Comparison of ENCODE assay signal across 10 cellular contexts in genomic region chr19:55173186-55173716, GRCh38. TPM values are rescaled to one million over a fixed set of nuclear protein-coding genes. Genes with fewer than 3 reads are reported as not detected.
DNase-seq lines count a peak whose midpoint lies in the region; ATAC-seq and TF ChIP-seq lines count a peak whose summit lies in the region.
"Had no signal": no experiment of that assay in that cellular context is flagged by ENCODE, and none has a peak within 500 bp of the region (broad histone marks: within the 10 kb centered on the region; RNA-seq: fewer than 3 reads in every experiment).

No MANE protein-coding gene starts in this region.

- H3K27me3 ChIP-seq in CD4-positive, CD25-positive, alpha-beta regulatory T cell (ENCODE audit: control insufficient read depth, insufficient read depth, low read length), result peaks cover 33% of the 10 kb centered on the region
- H3K27me3 ChIP-seq in RWPE2 (ENCODE audit: insufficient read depth, poor library complexity, severe bottlenecking), result no peaks in the 10 kb centered on the region
- H3K27me3 ChIP-seq in esophagus muscularis mucosa, result peaks cover 0 to 100% (median 86%) of the 10 kb centered on the region in 4 donors
- peaks cover 91% of the 10 kb centered on the region for H3K27me3 ChIP-seq in neural progenitor cell

- H3K9ac ChIP-seq in neural progenitor cell, result no peak overlapping the region

- H3K27ac ChIP-seq in CD4-positive, CD25-positive, alpha-beta regulatory T cell (ENCODE audit: insufficient read depth, low read length, poor library complexity, severe bottlenecking), result no peak overlapping the region
- H3K27ac ChIP-seq in RWPE2 (ENCODE audit: poor library complexity, severe bottlenecking) (peak overlapping the region; percentile 78), esophagus muscularis mucosa (replicated peaks in 1 of 4) (no peak overlapping the region), neural progenitor cell (no peak overlapping the region)

- TF ChIP-seq EP300 in esophagus muscularis mucosa (IDR thresholded peaks at IDR 0.05), result no peak

- intact Hi-C loops in esophagus muscularis mucosa (cut with DNase I), result no loop called here

- H3K4me2 ChIP-seq in neural progenitor cell, result peak overlapping the region; percentile 92

- peaks cover 0 to 12% (median 0%) of the 10 kb centered on the region in 7 donors for H3K9me3 Mint-ChIP-seq in CD4-positive, CD25-positive, alpha-beta regulatory T cell
- H3K9me3 Mint-ChIP-seq in neural progenitor cell, result peaks cover 11% of the 10 kb centered on the region

- no peaks in the 10 kb centered on the region for H4K20me1 ChIP-seq in neural progenitor cell (ENCODE audit: low read depth)

- H3K27ac Mint-ChIP-seq in CD4-positive, CD25-positive, alpha-beta regulatory T cell, result no peak overlapping the region
- no peak overlapping the region for H3K27ac Mint-ChIP-seq in neural progenitor cell

- no peak for ATAC-seq in CD4-positive, CD25-positive, alpha-beta regulatory T cell (ENCODE audit: low read depth in 2 of 2)
- ATAC-seq in RWPE2 (ENCODE audit: low read depth) (peak; percentile 1; the same call in 2 of the 3 replicates), left lobe of liver (no peak)

- 3% methylated on average over 16 of the region's 32 CpGs for WGBS in esophagus muscularis mucosa

- peaks cover 16% of the 10 kb centered on the region for H3K4me1 ChIP-seq in CD4-positive, CD25-positive, alpha-beta regulatory T cell (ENCODE audit: control insufficient read depth, insufficient read depth, low read length, poor library complexity, severe bottlenecking)
- H3K4me1 ChIP-seq in RWPE2 (ENCODE audit: insufficient read depth, poor library complexity, severe bottlenecking), result peaks cover 2% of the 10 kb centered on the region
- peaks cover 13 to 25% (median 16%) of the 10 kb centered on the region in 4 donors for H3K4me1 ChIP-seq in esophagus muscularis mucosa
- no peaks in the 10 kb centered on the region for H3K4me1 ChIP-seq in neural progenitor cell

- H3K27me3 Mint-ChIP-seq in CD4-positive, CD25-positive, alpha-beta regulatory T cell, result peaks cover 67% of the 10 kb centered on the region
- peaks cover 46% of the 10 kb centered on the region for H3K27me3 Mint-ChIP-seq in neural progenitor cell (ENCODE audit: insufficient read depth, low read depth)

- peaks cover 23% of the 10 kb centered on the region for H3F3A ChIP-seq in neural progenitor cell (ENCODE audit: low read depth)

- no peaks in the 10 kb centered on the region for H3K36me3 Mint-ChIP-seq in CD4-positive, CD25-positive, alpha-beta regulatory T cell
- peaks cover 2% of the 10 kb centered on the region for H3K36me3 Mint-ChIP-seq in neural progenitor cell

- DNase-seq in CD4-positive, CD25-positive, alpha-beta regulatory T cell, result no peak
- no peak for DNase-seq in RWPE2 (ENCODE audit: low spot score)
- no peak for DNase-seq in esophagus muscularis mucosa (ENCODE audit: extremely low spot score)
- no peak for DNase-seq in neural progenitor cell (ENCODE audit: low spot score)
- DNase-seq in left lobe of liver (ENCODE audit: low spot score), result no peak
- no peak for DNase-seq in NOMO-1 treated with dmso at 0.1 percent for 144 hours (lab: John Stamatoyannopoulos, UW; ENCODE audit: unreplicated experiment)
- DNase-seq in NCI-H82 treated with DMSO at 0.1 percent for 48 hours (lab: John Stamatoyannopoulos, UW; ENCODE audit: unreplicated experiment), result no peak
- DNase-seq in NCI-H1417 (lab: John Stamatoyannopoulos, UW), result no peak
- DNase-seq: amniotic stem cell had no signal

- H2AFZ ChIP-seq in neural progenitor cell (replicated peaks), result peak overlapping the region; percentile 81

- H3K4me3 Mint-ChIP-seq in CD4-positive, CD25-positive, alpha-beta regulatory T cell, result peak overlapping the region in 3 of 4 donors; percentile 68 to 81 (median 79)
- H3K4me3 Mint-ChIP-seq in neural progenitor cell, result peak overlapping the region; percentile 84

- TF ChIP-seq POLR2A in esophagus muscularis mucosa (IDR thresholded peaks at IDR 0.05; ENCODE audit: low read depth), result no peak

- H3K79me2 ChIP-seq in neural progenitor cell (ENCODE audit: low read depth), result no peaks in the 10 kb centered on the region

- TF ChIP-seq CTCF in RWPE2 (IDR thresholded peaks at IDR 0.05; ENCODE audit: poor library complexity, severe bottlenecking), result no peak
- TF ChIP-seq CTCF in esophagus muscularis mucosa (IDR thresholded peaks at IDR 0.05), result no peak
- TF ChIP-seq CTCF in neural progenitor cell (IDR thresholded peaks at IDR 0.05), result no peak

- no peak overlapping the region for H3K4me3 ChIP-seq in CD4-positive, CD25-positive, alpha-beta regulatory T cell (ENCODE audit: low read depth, low read length)
- H3K4me3 ChIP-seq in RWPE2 (ENCODE audit: severe bottlenecking), result peak overlapping the region; percentile 39
- peak overlapping the region; percentile 37 to 54 (median 44) for H3K4me3 ChIP-seq in esophagus muscularis mucosa
- H3K4me3 ChIP-seq in neural progenitor cell, result peak overlapping the region; percentile 64

- H3K4me1 Mint-ChIP-seq in CD4-positive, CD25-positive, alpha-beta regulatory T cell, result peaks cover 0 to 34% (median 11%) of the 10 kb centered on the region in 4 donors
- H3K4me1 Mint-ChIP-seq in neural progenitor cell, result peaks cover 26% of the 10 kb centered on the region

- no peaks in the 10 kb centered on the region for H3K36me3 ChIP-seq in CD4-positive, CD25-positive, alpha-beta regulatory T cell (ENCODE audit: control insufficient read depth, insufficient read depth, low read length)
- H3K36me3 ChIP-seq in RWPE2 (ENCODE audit: low read depth), result no peaks in the 10 kb centered on the region
- no peaks in the 10 kb centered on the region for H3K36me3 ChIP-seq in esophagus muscularis mucosa
- H3K36me3 ChIP-seq in neural progenitor cell, result no peaks in the 10 kb centered on the region

- H3K9me3 ChIP-seq in CD4-positive, CD25-positive, alpha-beta regulatory T cell (ENCODE audit: control insufficient read depth in 2 of 2, low read length in 2 of 2), result peaks cover 0 to 5% of the 10 kb centered on the region in 2 experiments
- H3K9me3 ChIP-seq in RWPE2 (ENCODE audit: severe bottlenecking) (no peaks in the 10 kb centered on the region), esophagus muscularis mucosa (no peaks in the 10 kb centered on the region), neural progenitor cell (ENCODE audit: low read depth) (no peaks in the 10 kb centered on the region)

RNA-seq across cellular contexts. Expression of gene DNAAF3, which starts 6.8 kb away (rescaled TPM):
- total RNA-seq in CD4-positive, CD25-positive, alpha-beta regulatory T cell, result not detected
- polyA plus RNA-seq in CD4-positive, CD25-positive, alpha-beta regulatory T cell, result not detected
- under 1 TPM in 1 of 4 donors, not detected in 3; 0.83 TPM for total RNA-seq in esophagus muscularis mucosa
- total RNA-seq in neural progenitor cell (ENCODE audit: low replicate concordance), result 9.1 and 12.0 TPM in 2 replicates
- 0.63 TPM for total RNA-seq in left lobe of liver

RNA-seq across cellular contexts. Expression of gene SYT5, which starts 6.8 kb away (rescaled TPM):
- 1.9 TPM for total RNA-seq in CD4-positive, CD25-positive, alpha-beta regulatory T cell
- under 1 TPM in 1 of 4 donors, not detected in 3; 0.06 TPM for polyA plus RNA-seq in CD4-positive, CD25-positive, alpha-beta regulatory T cell
- total RNA-seq in esophagus muscularis mucosa (1 to 10 TPM in 2 of 4 donors, under 1 TPM in 1, not detected in 1; 0.80 to 2.1 (median 1.7) TPM), neural progenitor cell (ENCODE audit: low replicate concordance) (0.22 TPM in 1 of 2 replicates, not detected in the other), left lobe of liver (0.20 TPM)

RNA-seq across cellular contexts. Expression of gene TNNI3, which starts 15.7 kb away (rescaled TPM):
- not detected for total RNA-seq in CD4-positive, CD25-positive, alpha-beta regulatory T cell
- polyA plus RNA-seq in CD4-positive, CD25-positive, alpha-beta regulatory T cell, result not detected
- total RNA-seq in esophagus muscularis mucosa (not detected), neural progenitor cell (ENCODE audit: low replicate concordance) (22.2 and 41.0 TPM in 2 replicates), left lobe of liver (not detected)
- total RNA-seq: omental fat pad had no signal

RNA-seq across cellular contexts. Expression of gene TNNT1, which starts 24.2 kb away (rescaled TPM):
- total RNA-seq in CD4-positive, CD25-positive, alpha-beta regulatory T cell, result not detected
- polyA plus RNA-seq in CD4-positive, CD25-positive, alpha-beta regulatory T cell, result not detected
- total RNA-seq in esophagus muscularis mucosa (1 to 10 TPM in 1 of 4 donors, not detected in 3; 2.0 TPM), neural progenitor cell (ENCODE audit: low replicate concordance) (74.1 and 121 TPM in 2 replicates), left lobe of liver (0.18 TPM)

RNA-seq across cellular contexts. Expression of gene PTPRH, which starts 36.0 kb away (rescaled TPM):
- total RNA-seq in CD4-positive, CD25-positive, alpha-beta regulatory T cell, result not detected
- polyA plus RNA-seq in CD4-positive, CD25-positive, alpha-beta regulatory T cell, result not detected
- 1 to 10 TPM in 2 of 4 donors, under 1 TPM in 2; 0.42 to 2.7 (median 1.4) TPM for total RNA-seq in esophagus muscularis mucosa
- not detected in 2 replicates for total RNA-seq in neural progenitor cell (ENCODE audit: low replicate concordance)
- 6.3 TPM for total RNA-seq in left lobe of liver

Comparison
In these comparisons a context has a peak if more than half of its experiments do, and no peak if none do; other contexts are left out.
1. RNA of gene TNNI3, which starts 15.7 kb away (total RNA-seq): 22.2 to 41.0 TPM in neural progenitor cell; not detected in left lobe of liver (single experiment), not detected in CD4-positive, CD25-positive, alpha-beta regulatory T cell (single experiment) and not detected in esophagus muscularis mucosa; every median in the first group is over 10 times any median in the second.